In the genomic region with DNA sequence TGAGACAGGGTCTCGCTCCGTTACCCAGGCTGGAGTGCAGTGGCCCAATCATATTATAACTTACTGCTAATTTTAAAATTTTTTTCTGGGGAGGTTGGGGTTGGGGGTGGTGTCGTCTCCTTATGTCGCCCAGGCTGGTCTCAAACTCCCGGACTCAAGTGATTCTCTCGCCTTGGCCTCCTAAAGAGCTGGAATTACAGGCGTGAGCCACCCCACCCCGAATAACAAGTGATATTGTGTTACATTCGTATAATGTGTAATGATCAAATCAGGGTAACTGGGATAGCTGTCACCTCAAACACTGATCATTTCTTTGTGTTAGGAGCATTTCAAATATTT, we compare ENCODE assay signal across 8 cellular contexts. TPM values are rescaled to one million over a fixed set of nuclear protein-coding genes. Genes with fewer than 3 reads are reported as not detected.
A peak's percentile ranks its signal among the peaks of the same experiment; 100 is the strongest.
DNase-seq lines count a peak whose midpoint lies in the region; ATAC-seq and TF ChIP-seq lines count a peak whose summit lies in the region.

No MANE protein-coding gene starts in this region.

- H3K4me1 Mint-ChIP-seq in activated CD4-positive, alpha-beta T cell treated with anti-CD3 and anti-CD28 coated beads, Interleukin-2, amount 10 ng/mL, durations not matched to agents 7 days and 5 days: peaks cover 14% of the 10 kb centered on the region
- peaks cover 5% of the 10 kb centered on the region for H3K4me1 Mint-ChIP-seq in glutamatergic neuron (ENCODE audit: low read depth, unreplicated experiment)
- H3K4me1 Mint-ChIP-seq in stimulated activated naive B cell treated with anti-CD40 and anti-IgM and Interleukin-4, amounts not matched to agents 10 μg/mL and 1 μg/mL and 100 μg/mL, for 72 hours: peaks cover 12 to 14% of the 10 kb centered on the region in 2 donors

- DNase-seq in activated CD4-positive, alpha-beta T cell treated with anti-CD3 and anti-CD28 coated beads, Interleukin-2, amount 10 ng/mL, durations not matched to agents 7 days and 5 days: no peak
- no peak for DNase-seq in activated CD4-positive, alpha-beta T cell treated with anti-CD3 and anti-CD28 coated beads, Interleukin-2, amount 50 U/mL, for 4 hours
- DNase-seq in SJCRH30: peak in 1 of 2 experiments; percentile 35
- no peak for DNase-seq in glutamatergic neuron
- DNase-seq in stimulated activated naive B cell treated with anti-CD40 and anti-IgM and Interleukin-4, amounts not matched to agents 10 μg/mL and 1 μg/mL and 100 μg/mL, for 72 hours: no peak
- no peak for DNase-seq in superior temporal gyrus (ENCODE audit: extremely low spot score)
- no peak for DNase-seq in NCI-H774 (lab: John Stamatoyannopoulos, UW)
- DNase-seq in T1000 (lab: John Stamatoyannopoulos, UW): no peak

- no peak for ATAC-seq in stimulated activated naive B cell treated with anti-CD40 and anti-IgM and Interleukin-4, amounts not matched to agents 10 μg/mL and 1 μg/mL and 100 μg/mL, for 72 hours (replicated peaks)

- POLR2A ChIA-PET in activated CD4-positive, alpha-beta T cell treated with anti-CD3 and anti-CD28 coated beads, Interleukin-2, amount 10 ng/mL, durations not matched to agents 7 days and 5 days (lab: Charles Lee): interaction anchor here (1.1 kb wide), 1 partner anchor 16 kb away, joined by 3 read pairs; the partner anchor contains the start of gene KPNA2

- peak overlapping the region; percentile 5; the same call in 1 of the 2 replicates for H3K4me3 ChIP-seq in SJCRH30

- CTCF ChIA-PET in activated CD4-positive, alpha-beta T cell treated with anti-CD3 and anti-CD28 coated beads, Interleukin-2, amount 10 ng/mL, durations not matched to agents 7 days and 5 days (lab: Charles Lee): interaction anchor here (0.5 to 1.8 kb wide), 8 partner anchors 8 to 536 kb away, joined by 3 to 18 read pairs (median 4); partner anchors contain the start of gene KPNA2

- peaks cover 2% of the 10 kb centered on the region for H3K9me3 Mint-ChIP-seq in activated CD4-positive, alpha-beta T cell treated with anti-CD3 and anti-CD28 coated beads, Interleukin-2, amount 10 ng/mL, durations not matched to agents 7 days and 5 days
- H3K9me3 Mint-ChIP-seq in glutamatergic neuron (ENCODE audit: unreplicated experiment): peaks cover 15% of the 10 kb centered on the region
- H3K9me3 Mint-ChIP-seq in stimulated activated naive B cell treated with anti-CD40 and anti-IgM and Interleukin-4, amounts not matched to agents 10 μg/mL and 1 μg/mL and 100 μg/mL, for 72 hours: peaks cover 0 to 3% of the 10 kb centered on the region in 2 donors

- H3K36me3 Mint-ChIP-seq in activated CD4-positive, alpha-beta T cell treated with anti-CD3 and anti-CD28 coated beads, Interleukin-2, amount 10 ng/mL, durations not matched to agents 7 days and 5 days (ENCODE audit: low read depth): peaks cover 2% of the 10 kb centered on the region
- H3K36me3 Mint-ChIP-seq in glutamatergic neuron (ENCODE audit: unreplicated experiment): no peaks in the 10 kb centered on the region
- H3K36me3 Mint-ChIP-seq in stimulated activated naive B cell treated with anti-CD40 and anti-IgM and Interleukin-4, amounts not matched to agents 10 μg/mL and 1 μg/mL and 100 μg/mL, for 72 hours: peaks cover 3 to 10% of the 10 kb centered on the region in 2 donors

- no peaks in the 10 kb centered on the region for H3K27me3 ChIP-seq in SJCRH30

- H3K27ac Mint-ChIP-seq in activated CD4-positive, alpha-beta T cell treated with anti-CD3 and anti-CD28 coated beads, Interleukin-2, amount 10 ng/mL, durations not matched to agents 7 days and 5 days: peak overlapping the region; percentile 94
- H3K27ac Mint-ChIP-seq in glutamatergic neuron (ENCODE audit: unreplicated experiment): peak overlapping the region; percentile 85
- H3K27ac Mint-ChIP-seq in stimulated activated naive B cell treated with anti-CD40 and anti-IgM and Interleukin-4, amounts not matched to agents 10 μg/mL and 1 μg/mL and 100 μg/mL, for 72 hours: peak overlapping the region; percentile 100

- H3K9me3 ChIP-seq in SJCRH30 (replicated peaks): no peaks in the 10 kb centered on the region

- no peak for TF ChIP-seq CTCF in glutamatergic neuron (IDR thresholded peaks at IDR 0.05; ENCODE audit: partially characterized antibody, unreplicated experiment)

- peak overlapping the region; percentile 81 for H3K4me3 Mint-ChIP-seq in activated CD4-positive, alpha-beta T cell treated with anti-CD3 and anti-CD28 coated beads, Interleukin-2, amount 10 ng/mL, durations not matched to agents 7 days and 5 days
- H3K4me3 Mint-ChIP-seq in glutamatergic neuron (ENCODE audit: unreplicated experiment): peak overlapping the region; percentile 57
- H3K4me3 Mint-ChIP-seq in stimulated activated naive B cell treated with anti-CD40 and anti-IgM and Interleukin-4, amounts not matched to agents 10 μg/mL and 1 μg/mL and 100 μg/mL, for 72 hours: peak overlapping the region in 1 of 2 donors; percentile 88

- no peak overlapping the region for H3K27ac ChIP-seq in SJCRH30

- H3K36me3 ChIP-seq in SJCRH30: no peaks in the 10 kb centered on the region

- H3K4me1 ChIP-seq in SJCRH30: 0 out of 2 replicates have a peak, but pooled peaks cover 2% of the 10 kb centered on the region

- peaks cover 9% of the 10 kb centered on the region for H3K27me3 Mint-ChIP-seq in activated CD4-positive, alpha-beta T cell treated with anti-CD3 and anti-CD28 coated beads, Interleukin-2, amount 10 ng/mL, durations not matched to agents 7 days and 5 days
- peaks cover 20% of the 10 kb centered on the region for H3K27me3 Mint-ChIP-seq in glutamatergic neuron (ENCODE audit: unreplicated experiment)
- peaks cover 5 to 7% of the 10 kb centered on the region in 2 donors for H3K27me3 Mint-ChIP-seq in stimulated activated naive B cell treated with anti-CD40 and anti-IgM and Interleukin-4, amounts not matched to agents 10 μg/mL and 1 μg/mL and 100 μg/mL, for 72 hours

RNA-seq across cellular contexts. Expression of gene KPNA2, which starts 16.2 kb away (rescaled TPM):
- total RNA-seq in activated CD4-positive, alpha-beta T cell treated with anti-CD3 and anti-CD28 coated beads, Interleukin-2, amount 10 ng/mL, durations not matched to agents 7 days and 5 days: 100 to 1,000 TPM; 265 to 292 TPM
- 325 and 342 TPM in 2 replicates for total RNA-seq in SJCRH30 (2014; rRNA removed; shearing (Covaris generic))
- total RNA-seq in glutamatergic neuron (ENCODE audit: unreplicated experiment): 223 TPM

RNA-seq across cellular contexts. Expression of gene C17orf58, which starts 23.0 kb away (rescaled TPM):
- 1 to 10 TPM; 3.5 to 4.7 TPM for total RNA-seq in activated CD4-positive, alpha-beta T cell treated with anti-CD3 and anti-CD28 coated beads, Interleukin-2, amount 10 ng/mL, durations not matched to agents 7 days and 5 days
- total RNA-seq in SJCRH30 (2014; rRNA removed; shearing (Covaris generic)): 11.3 and 12.7 TPM in 2 replicates
- total RNA-seq in glutamatergic neuron (ENCODE audit: unreplicated experiment): 9.9 TPM
